ENCODE assay signal across 13 cellular contexts in the genomic region with DNA sequence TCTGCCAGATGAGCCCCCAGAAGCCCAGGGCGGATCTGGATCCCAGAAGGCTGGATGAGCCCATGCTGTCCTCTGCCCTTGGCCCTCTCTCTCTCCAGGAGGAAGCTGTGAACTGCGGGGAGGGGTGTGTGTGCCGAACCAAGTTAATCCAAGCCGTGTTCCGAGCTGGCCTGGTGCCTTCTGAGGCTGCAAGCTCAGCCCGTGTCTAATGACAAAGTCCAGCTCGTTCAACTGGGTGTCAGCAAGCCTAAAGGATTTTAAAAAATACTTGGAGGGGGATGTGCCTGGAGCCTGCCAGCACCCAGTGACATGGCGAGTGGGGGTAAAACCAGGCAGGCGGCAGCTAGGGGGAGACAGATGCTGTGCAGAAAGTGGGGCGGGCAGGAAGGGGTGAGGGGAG. TPM values are rescaled to one million over a fixed set of nuclear protein-coding genes. Genes with fewer than 3 reads are reported as not detected.
A peak's percentile ranks its signal among the peaks of the same experiment; 100 is the strongest.
DNase-seq lines count a peak whose midpoint lies in the region; ATAC-seq, FAIRE-seq and TF ChIP-seq lines count a peak whose summit lies in the region.
"Had no signal": no experiment of that assay in that cellular context is flagged by ENCODE, and none has a peak within 500 bp of the region (broad histone marks: within the 10 kb centered on the region; RNA-seq: fewer than 3 reads in every experiment).

No MANE protein-coding gene starts in this region.

- H3K27ac ChIP-seq in K562 (ENCODE audit: extremely low read depth, low read depth, low read length) (no peak overlapping the region), hepatocyte (peak overlapping the region; percentile 55), rectal smooth muscle tissue (ENCODE audit: low read depth, low read length) (peak overlapping the region; percentile 63)

- H4K20me1 ChIP-seq in K562 (replicated peaks; ENCODE audit: control insufficient read depth, insufficient read depth, low read length): no peaks in the 10 kb centered on the region
- H4K20me1 ChIP-seq in hepatocyte (ENCODE audit: insufficient read depth, poor library complexity, severe bottlenecking): no peaks in the 10 kb centered on the region

- H3K9me3 ChIP-seq in BE2C: no peaks in the 10 kb centered on the region
- no peaks in the 10 kb centered on the region for H3K9me3 ChIP-seq in K562 (replicated peaks; ENCODE audit: control insufficient read depth, insufficient read depth, low read depth, low read length)
- H3K9me3 ChIP-seq in hepatocyte (ENCODE audit: low read depth): no peaks in the 10 kb centered on the region

- H3K4me3 ChIP-seq in BE2C (ENCODE audit: low read depth, low read length) (no peak overlapping the region), K562 (no peak overlapping the region), hepatocyte (no peak overlapping the region), rectal smooth muscle tissue (ENCODE audit: low read length) (no peak overlapping the region)
- H3K4me3 ChIP-seq: skin epidermis had no signal

- ATAC-seq in K562: no peak
- no peak for ATAC-seq in omental fat pad (ENCODE audit: low FRiP score)

- H3K36me3 ChIP-seq in BE2C (peaks cover 58% of the 10 kb centered on the region), K562 (ENCODE audit: control insufficient read depth, insufficient read depth, low read length) (peaks cover 84% of the 10 kb centered on the region), hepatocyte (replicated peaks; ENCODE audit: insufficient read depth, low read depth) (no peaks in the 10 kb centered on the region), rectal smooth muscle tissue (ENCODE audit: control insufficient read depth, insufficient read depth, low read length) (no peaks in the 10 kb centered on the region)

- H3K4me1 ChIP-seq in BE2C (peaks cover 30% of the 10 kb centered on the region), K562 (replicated peaks in 1 of 2; ENCODE audit: control insufficient read depth in 2 of 2, insufficient read depth in 2 of 2, low read length in 2 of 2) (peaks cover 21 to 37% of the 10 kb centered on the region in 2 experiments), hepatocyte (ENCODE audit: insufficient read depth) (peaks cover 43% of the 10 kb centered on the region), rectal smooth muscle tissue (ENCODE audit: control insufficient read depth, insufficient read depth, low read length) (peaks cover 27% of the 10 kb centered on the region)

- H3K27me3 ChIP-seq in BE2C (no peaks in the 10 kb centered on the region), K562 (ENCODE audit: control insufficient read depth in 2 of 2, insufficient read depth in 2 of 2, low read length in 2 of 2) (no peaks in the 10 kb centered on the region), hepatocyte (no peaks in the 10 kb centered on the region), rectal smooth muscle tissue (ENCODE audit: control insufficient read depth, insufficient read depth, low read length) (peaks cover 7% of the 10 kb centered on the region)

- no peak for TF ChIP-seq EP300 in K562 (IDR thresholded peaks at IDR 0.05; ENCODE audit: low read length)

- no peaks in the 10 kb centered on the region for H3K9me2 ChIP-seq in hepatocyte (replicated peaks; ENCODE audit: insufficient read depth)

- H3K9me3 Mint-ChIP-seq in HFFc6: no peaks in the 10 kb centered on the region

- FAIRE-seq in K562 (lab: Jason Lieb, UNC): no peak

- no peaks in the 10 kb centered on the region for H3K9me1 ChIP-seq in K562 (ENCODE audit: control insufficient read depth, insufficient read depth, low read length)

- DNase-seq in BE2C: no peak
- no peak for DNase-seq in K562 (ENCODE audit: extremely low read depth in 1 of 4, low spot score in 3 of 4)
- peak; percentile 68 for DNase-seq in hepatocyte (ENCODE audit: low spot score)
- DNase-seq in HFFc6: no peak
- DNase-seq in stimulated activated CD4-positive, alpha-beta T cell treated with anti-CD3 and anti-CD28 coated beads, Interleukin-4, amount 100 ng/mL, for 24 hours: no peak
- DNase-seq in NOMO-1 treated with DMSO at 0.1 percent for 48 hours (lab: John Stamatoyannopoulos, UW; ENCODE audit: unreplicated experiment): no peak
- DNase-seq in omental fat pad (ENCODE audit: low spot score): no peak
- DNase-seq: midbrain, MM.1S, NCI-H345 had no signal

- 0 out of 4 replicates have a peak overlapping the region, but pooled peaks of 1 of the 2 experiments have one; percentile 13 for H3K9ac ChIP-seq in K562 (ENCODE audit: insufficient read depth in 1 of 2, low read depth in 2 of 2, low read length in 2 of 2)
- no peak overlapping the region for H3K9ac ChIP-seq in rectal smooth muscle tissue (ENCODE audit: low read length)

- TF ChIP-seq POLR2A in K562 (conservative IDR thresholded peaks at IDR 0.05): no peak

- no peak overlapping the region for H3K4me3 Mint-ChIP-seq in HFFc6
- H3K4me3 Mint-ChIP-seq: activated naive CD8-positive, alpha-beta T cell had no signal

- BruUV-seq in K562 (replicated peaks; lab: Mats Ljungman, UMichigan): no TSS peak

- H3K79me2 ChIP-seq in K562 (ENCODE audit: control insufficient read depth, insufficient read depth, low read length) (0 out of 3 replicates have a peak, but pooled peaks cover 6% of the 10 kb centered on the region), hepatocyte (no peaks in the 10 kb centered on the region)

- H3K27ac Mint-ChIP-seq in HFFc6: no peak overlapping the region
- H3K27ac Mint-ChIP-seq: activated naive CD8-positive, alpha-beta T cell had no signal

- H3K4me1 Mint-ChIP-seq in HFFc6 (ENCODE audit: low read depth): peaks cover 92% of the 10 kb centered on the region

- H3K27me3 Mint-ChIP-seq in HFFc6 (ENCODE audit: insufficient read depth): peaks cover 18% of the 10 kb centered on the region

- in situ Hi-C loops in K562 (cut with MboI): no loop called here

- H3K36me3 Mint-ChIP-seq in HFFc6 (ENCODE audit: low read depth): peaks cover 77% of the 10 kb centered on the region

- 86% methylated on average over 10 of the region's 10 CpGs for WGBS in K562 (ENCODE audit: insufficient coverage, low coverage, missing lambda C conversion rate)
- 41% methylated on average over 9 of the region's 10 CpGs for WGBS in hepatocyte (ENCODE audit: low lambda C conversion rate, missing lambda C conversion rate)

- H2AFZ ChIP-seq in K562 (ENCODE audit: low read depth, low read length): no peak overlapping the region
- no peak overlapping the region for H2AFZ ChIP-seq in hepatocyte

- peak; percentile 21; the same call in 1 of the 2 replicates for TF ChIP-seq CTCF in BE2C (IDR thresholded peaks at IDR 0.05; ENCODE audit: low read depth, low read length)
- no peak for TF ChIP-seq CTCF in K562 (IDR thresholded peaks at IDR 0.05 in 2 of 3, conservative IDR thresholded peaks at IDR 0.05 in 1 of 3; ENCODE audit: insufficient read depth in 2 of 3, low read depth in 1 of 3, low read length in 3 of 3)
- peak; percentile 38 for TF ChIP-seq CTCF in hepatocyte (IDR thresholded peaks at IDR 0.05; ENCODE audit: poor library complexity)
- TF ChIP-seq CTCF in HFFc6 (IDR thresholded peaks at IDR 0.05): no peak
- TF ChIP-seq CTCF in omental fat pad (IDR thresholded peaks at IDR 0.05): no peak

- POLR2A ChIA-PET in K562 (lab: Yijun Ruan, JAX): interaction anchor here (0.6 to 3.1 kb wide), 3 partner anchors 9 to 16 kb away, joined by 4 to 18 read pairs (median 5); no protein-coding TSS in a partner anchor

- H3K4me2 ChIP-seq in K562 (ENCODE audit: insufficient read depth, low read length): no peak overlapping the region
- peak overlapping the region; percentile 28 for H3K4me2 ChIP-seq in hepatocyte

- no peak for TF ChIP-seq RAD21 in K562 (CRISPR knock-in tag; conservative IDR thresholded peaks at IDR 0.05 in 1 of 2, IDR thresholded peaks at IDR 0.05 in 1 of 2)

- intact Hi-C loops in K562 (cut with micrococcal nuclease): loop anchor here (10.0 kb wide), 2 partner anchors 545 to 565 kb away; a partner anchor contains a TSS

- CTCF ChIA-PET in K562 (lab: Yijun Ruan, JAX; ENCODE audit: low intra/inter-chr PET ratio): no interaction called here

RNA-seq across cellular contexts. Expression of a gene that starts 8.0 kb away (rescaled TPM):
- 230 TPM for polyA plus RNA-seq in BE2C (2012; ENCODE audit: insufficient read depth, insufficient read length, low read depth)
- total RNA-seq in K562 (2011; cell fraction: chromatin; rRNA removed; ENCODE audit: low replicate concordance): 18.5 and 24.8 TPM in 2 replicates
- 30.9 and 40.0 TPM in 2 replicates for total RNA-seq in K562 (2011; cell fraction: nucleolus; rRNA removed)
- total RNA-seq in K562 (2011; cell fraction: nucleoplasm; rRNA removed): 23.3 and 29.5 TPM in 2 replicates
- 23.8 and 30.1 TPM in 2 replicates for total RNA-seq in K562 (2014; rRNA removed)
- total RNA-seq in K562 (2014; rRNA removed; fragmentation: Illumina TruSeq; extraction: Trizol): 6.5 and 7.4 TPM in 2 replicates
- total RNA-seq in K562 (2015; rRNA removed; fragmentation: Illumina TruSeq; extraction: Trizol): 7.2 and 8.9 TPM in 2 replicates
- 19.2 and 21.8 TPM in 2 replicates for total RNA-seq in K562 (2021)
- 4.3 and 4.7 TPM in 2 replicates for polyA plus RNA-seq in K562 (2011; rRNA removed)
- polyA plus RNA-seq in K562 (2011; cell fraction: cytosol; rRNA removed): 1.9 and 4.0 TPM in 2 replicates
- 8.8 and 11.6 TPM in 2 replicates for polyA plus RNA-seq in K562 (2011; cell fraction: nucleus; rRNA removed)
- 8.1 and 31.8 TPM in 2 replicates for polyA plus RNA-seq in K562 (2012)
- polyA plus RNA-seq in K562 (2014; fragmentation: Illumina TruSeq; extraction: Trizol): 11.4 and 16.1 TPM in 2 replicates
- under 1 TPM; 0.62 to 0.63 TPM for polyA plus RNA-seq in K562 (2014; fragmentation: Nextera tagmentation; extraction: Ambion mirVana)
- polyA plus RNA-seq in K562 (2014; rRNA removed): 25.6 and 31.7 TPM in 2 replicates
- 4.0 and 5.4 TPM in 2 replicates for polyA minus RNA-seq in K562 (2011; rRNA and poly(A)+ RNA removed)
- 3.7 and 4.5 TPM in 2 replicates for polyA minus RNA-seq in K562 (2011; cell fraction: cytosol; rRNA and poly(A)+ RNA removed)
- 16.7 and 17.5 TPM in 2 replicates for polyA minus RNA-seq in K562 (2011; cell fraction: nucleus; rRNA and poly(A)+ RNA removed)
- total RNA-seq in hepatocyte: 26.6 and 28.6 TPM in 2 replicates
- 27.8 and 38.8 TPM in 2 replicates for polyA plus RNA-seq in hepatocyte
- 10 to 100 TPM; 66.3 to 89.0 (median 71.5) TPM for total RNA-seq in HFFc6 (2021; fragmentation: NEBNext Ultra II Directional; extraction: Animal tissue kit (Norgen Biotek cat#: 25700))
- total RNA-seq in omental fat pad: 10 to 100 TPM; 15.8 to 45.9 (median 29.1) TPM

Comparison
In these comparisons a context has a peak if more than half of its experiments do, and no peak if none do; other contexts are left out.
1. CTCF ChIP-seq: peak in BE2C (single experiment) and hepatocyte (single experiment); none in K562 (0 of 3), HFFc6 (single experiment) and omental fat pad (0 of 3).